ENCODE assay signal across 21 cellular contexts in genomic region chr17:16676645-16677044, GRCh38.
"Had no signal": no experiment of that assay in that cellular context is flagged by ENCODE, and none has a peak within 500 bp of the region (broad histone marks: within the 10 kb centered on the region; RNA-seq: fewer than 3 reads in every experiment).

No MANE protein-coding gene starts in this region.

- H3K4me1 ChIP-seq: SJSA1 had no signal

- DNase-seq: Karpas-422, KG1, MM.1S, NCI-H1092 treated with DMSO at 0.1 percent for 48 hours, NCI-H1436, NCI-H187, NCI-H2029, NCI-H2081 treated with DMSO at 0.1 percent for 48 hours, NCI-H2171, NCI-H226, NCI-H446, NCI-H510A, NCI-H524 treated with DMSO at 0.1 percent for 48 hours, NCI-H69, NCI-H774, Right ventricle myocardium superior, RPMI8226, SIG-M5 had no signal

- H3K36me3 ChIP-seq: SJSA1 had no signal

- FAIRE-seq: RCC 7860 had no signal

- H3K4me3 ChIP-seq: SJSA1, SK-N-MC had no signal

- H3K27ac ChIP-seq: SJSA1, SK-N-MC had no signal

- H3K27me3 ChIP-seq: SJSA1 had no signal

- H3K9me3 ChIP-seq: SJSA1 had no signal
